ENCODE assay signal across 23 cellular contexts in genomic region chr2:176976766-176977165, GRCh38.
DNase-seq lines count a peak whose midpoint lies in the region; TF ChIP-seq lines count a peak whose summit lies in the region.
"Had no signal": no experiment of that assay in that cellular context is flagged by ENCODE, and none has a peak within 500 bp of the region (broad histone marks: within the 10 kb centered on the region; RNA-seq: fewer than 3 reads in every experiment).

No MANE protein-coding gene starts in this region.

- peaks cover 6% of the 10 kb centered on the region for H3K27me3 ChIP-seq in A673 (replicated peaks; ENCODE audit: insufficient read depth, low read depth, low read length, poor library complexity)

- H3K27me3 Mint-ChIP-seq in brain: peaks cover 7% of the 10 kb centered on the region
- H3K27me3 Mint-ChIP-seq in activated naive CD8-positive, alpha-beta T cell treated with anti-CD3 and anti-CD28 coated beads for 36 hours: peaks cover 3% of the 10 kb centered on the region

- no peaks in the 10 kb centered on the region for H3K36me3 ChIP-seq in A673 (ENCODE audit: insufficient read depth, low read length, poor library complexity, severe bottlenecking)
- H3K36me3 ChIP-seq: HAP-1, SJSA1 had no signal

- CTCF ChIA-PET in A673 (lab: Charles Lee): interaction anchor here (0.6 to 1.1 kb wide), 2 partner anchors 11 to 172 kb away, joined by 3 to 4 read pairs; no protein-coding TSS in a partner anchor
- CTCF ChIA-PET in RWPE1 (lab: Yijun Ruan, JAX): interaction anchor here (0.6 to 1.2 kb wide), 2 partner anchors 172 to 309 kb away, joined by 3 read pairs; no protein-coding TSS in a partner anchor

- H3K27ac Mint-ChIP-seq in brain: peak overlapping the region in 4 of 5 experiments; percentile 0 to 68 (median 12)
- no peak overlapping the region for H3K27ac Mint-ChIP-seq in activated naive CD8-positive, alpha-beta T cell treated with anti-CD3 and anti-CD28 coated beads for 36 hours
- H3K27ac Mint-ChIP-seq: HFFc6 had no signal

- BruUV-seq in A673 (replicated peaks; lab: Mats Ljungman, UMichigan): no TSS peak

- H3K27ac ChIP-seq in A673 (ENCODE audit: low read depth, low read length, poor library complexity, severe bottlenecking) (no peak overlapping the region), RWPE1 (no peak overlapping the region)
- H3K27ac ChIP-seq: 22Rv1, SJSA1 had no signal

- no peak overlapping the region for H3K4me3 ChIP-seq in A673 (ENCODE audit: low read depth, low read length, poor library complexity, severe bottlenecking)
- H3K4me3 ChIP-seq: HAP-1, SJSA1 had no signal

- peaks cover 41% of the 10 kb centered on the region for H3K4me1 Mint-ChIP-seq in brain
- peaks cover 2% of the 10 kb centered on the region for H3K4me1 Mint-ChIP-seq in activated naive CD8-positive, alpha-beta T cell treated with anti-CD3 and anti-CD28 coated beads for 36 hours

- DNase-seq in A673 (ENCODE audit: low spot score) (peak; percentile 35), medulla oblongata (ENCODE audit: extremely low spot score) (peak; percentile 66), putamen (ENCODE audit: low spot score) (peak; percentile 38), RWPE1 (ENCODE audit: low spot score) (no peak), NCI-H2081 (lab: John Stamatoyannopoulos, UW) (no peak)
- DNase-seq in activated naive CD8-positive, alpha-beta T cell treated with anti-CD3 and anti-CD28 coated beads for 36 hours: no peak
- DNase-seq: ACHN, DMS153, DND-41, GOT3, HFFc6, Karpas-422, NCI-H1092 treated with DMSO at 0.1 percent for 48 hours, NCI-H1436 treated with DMSO at 0.1 percent for 48 hours, NCI-H187 treated with DMSO at 0.1 percent for 48 hours, NCI-H2107, NCI-H524, NCI-H748 treated with DMSO at 0.1 percent for 48 hours, PC-3 had no signal

- H3K4me1 ChIP-seq in A673 (ENCODE audit: insufficient read depth, low read length, poor library complexity, severe bottlenecking): peaks cover 31% of the 10 kb centered on the region
- H3K4me1 ChIP-seq: HAP-1, SJSA1 had no signal

- TF ChIP-seq CTCF in A673 (conservative IDR thresholded peaks at IDR 0.05; ENCODE audit: low read depth, low read length) (no peak), brain (conservative IDR thresholded peaks at IDR 0.05) (no peak), RWPE1 (conservative IDR thresholded peaks at IDR 0.05; ENCODE audit: low read depth) (no peak)

- H3K9me3 Mint-ChIP-seq in brain: no peaks in the 10 kb centered on the region
- no peaks in the 10 kb centered on the region for H3K9me3 Mint-ChIP-seq in activated naive CD8-positive, alpha-beta T cell treated with anti-CD3 and anti-CD28 coated beads for 36 hours

- H3K4me3 Mint-ChIP-seq in brain: peak overlapping the region in 1 of 5 experiments; percentile 19
- no peak overlapping the region for H3K4me3 Mint-ChIP-seq in activated naive CD8-positive, alpha-beta T cell treated with anti-CD3 and anti-CD28 coated beads for 36 hours
- H3K4me3 Mint-ChIP-seq: HFFc6 had no signal

- H3K36me3 Mint-ChIP-seq in brain: no peaks in the 10 kb centered on the region
- H3K36me3 Mint-ChIP-seq in activated naive CD8-positive, alpha-beta T cell treated with anti-CD3 and anti-CD28 coated beads for 36 hours: no peaks in the 10 kb centered on the region

- H3K9me3 ChIP-seq in A673 (ENCODE audit: low read depth, low read length, poor library complexity, severe bottlenecking): no peaks in the 10 kb centered on the region
- H3K9me3 ChIP-seq: HAP-1, SJSA1 had no signal

- intact Hi-C loops in A673 (cut with micrococcal nuclease; ENCODE audit: unreplicated experiment): no loop called here

- POLR2A ChIA-PET in A673 (lab: Charles Lee; ENCODE audit: low non-redundant PET) (no interaction called here), RWPE1 (lab: Yijun Ruan, JAX; ENCODE audit: low non-redundant PET) (no interaction called here)

Comparison
In these comparisons a context has a peak if more than half of its experiments do, and no peak if none do; other contexts are left out.
1. DNase-seq: peak in A673 (single experiment), medulla oblongata (single experiment) and putamen (single experiment); none in RWPE1 (single experiment), NCI-H2081 (0 of 2) and activated naive CD8-positive, alpha-beta T cell treated with anti-CD3 and anti-CD28 coated beads for 36 hours (single experiment).